ENCODE assay signal across 9 cellular contexts in genomic region chr3:135516143-135516542, GRCh38.
DNase-seq lines count a peak whose midpoint lies in the region; ATAC-seq and TF ChIP-seq lines count a peak whose summit lies in the region.
"Had no signal": no experiment of that assay in that cellular context is flagged by ENCODE, and none has a peak within 500 bp of the region (broad histone marks: within the 10 kb centered on the region; RNA-seq: fewer than 3 reads in every experiment).

No MANE protein-coding gene starts in this region.

- H3K14ac ChIP-seq in mesenchymal stem cell (ENCODE audit: low read length in 2 of 2) = no peak overlapping the region

- H3K79me1 ChIP-seq in mesenchymal stem cell (replicated peaks; ENCODE audit: low read length, poor library complexity, severe bottlenecking) = no peaks in the 10 kb centered on the region

- H3K4me3 ChIP-seq in LNCaP clone FGC (ENCODE audit: low read depth, low read length) (no peak overlapping the region), mesenchymal stem cell (ENCODE audit: insufficient read depth in 1 of 2, low read depth in 1 of 2, low read length in 2 of 2) (no peak overlapping the region)

- H2BK5ac ChIP-seq in mesenchymal stem cell (ENCODE audit: low read depth, low read length, poor library complexity, severe bottlenecking) = no peak overlapping the region

- DNase-seq in Daoy (ENCODE audit: low read depth) (peak; percentile 53), LNCaP clone FGC (ENCODE audit: low read depth) (no peak), cerebellar cortex (ENCODE audit: low spot score) (peak; percentile 0), mesenchymal stem cell (peak; percentile 2), germinal center (ENCODE audit: low spot score) (no peak), NCI-H2171 (lab: John Stamatoyannopoulos, UW) (no peak)
- no peak for DNase-seq in stimulated activated CD4-positive, alpha-beta T cell treated with anti-CD3 and anti-CD28 coated beads, Interleukin-4, amount 100 ng/mL, for 4 hours

- H3K36me3 ChIP-seq in mesenchymal stem cell (ENCODE audit: control insufficient read depth in 1 of 2, insufficient read depth in 2 of 2, low read depth in 1 of 2, low read length in 2 of 2) = no peaks in the 10 kb centered on the region

- H2BK12ac ChIP-seq in mesenchymal stem cell (ENCODE audit: low read length in 2 of 2) = no peak overlapping the region

- H3K4ac ChIP-seq in mesenchymal stem cell (ENCODE audit: low read depth in 1 of 2, low read length in 2 of 2) = no peak overlapping the region

- no peak overlapping the region for H2BK15ac ChIP-seq in mesenchymal stem cell (ENCODE audit: low read depth, poor library complexity, severe bottlenecking)

- H2AFZ ChIP-seq in mesenchymal stem cell (ENCODE audit: low read depth, low read length) = no peak overlapping the region

- no peak overlapping the region for H4K91ac ChIP-seq in mesenchymal stem cell (ENCODE audit: low read length)

- ATAC-seq in HG03159 (IDR thresholded peaks at IDR 0.05; ENCODE audit: unreplicated experiment) = no peak

- H4K8ac ChIP-seq in mesenchymal stem cell (ENCODE audit: low read length) = no peak overlapping the region

- H3K9ac ChIP-seq in mesenchymal stem cell (ENCODE audit: low read length) = no peak overlapping the region

- no peak overlapping the region for H3K18ac ChIP-seq in mesenchymal stem cell (ENCODE audit: low read depth in 1 of 2, low read length in 2 of 2)

- peak; percentile 42 for TF ChIP-seq CTCF in LNCaP clone FGC (IDR thresholded peaks at IDR 0.05; ENCODE audit: control insufficient read depth, extremely low read depth, insufficient read depth)

- H3K23ac ChIP-seq in mesenchymal stem cell (ENCODE audit: low read length in 2 of 2) = no peak overlapping the region

- no peak overlapping the region for H3K27ac ChIP-seq in mesenchymal stem cell (ENCODE audit: low read length, poor library complexity, severe bottlenecking)
- H3K27ac ChIP-seq: VCaP had no signal

- no peak overlapping the region for H2BK120ac ChIP-seq in mesenchymal stem cell (ENCODE audit: low read depth, low read length)

- H3K4me2 ChIP-seq in mesenchymal stem cell (ENCODE audit: low read length, poor library complexity, severe bottlenecking) = no peak overlapping the region

- H3K27me3 ChIP-seq in mesenchymal stem cell (ENCODE audit: control insufficient read depth in 1 of 2, insufficient read depth in 1 of 2, low read length in 2 of 2) = no peaks in the 10 kb centered on the region

- H3K4me1 ChIP-seq in mesenchymal stem cell (ENCODE audit: control insufficient read depth, insufficient read depth, low read depth, low read length) = no peaks in the 10 kb centered on the region

- 28% methylated on average over 2 of the region's 3 CpGs for WGBS in mesenchymal stem cell

- no peak overlapping the region for H2AK5ac ChIP-seq in mesenchymal stem cell (ENCODE audit: low read length, severe bottlenecking)

- H3K9me3 ChIP-seq in mesenchymal stem cell (ENCODE audit: control insufficient read depth, low read length) = no peaks in the 10 kb centered on the region

Comparison
In these comparisons a context has a peak if more than half of its experiments do, and no peak if none do; other contexts are left out.
1. DNase-seq: peak in Daoy (single experiment), cerebellar cortex (single experiment) and mesenchymal stem cell (single experiment); none in LNCaP clone FGC (single experiment), stimulated activated CD4-positive, alpha-beta T cell treated with anti-CD3 and anti-CD28 coated beads, Interleukin-4, amount 100 ng/mL, for 4 hours (0 of 2), germinal center (single experiment) and NCI-H2171 (single experiment).